ENCODE assay signal across 7 cellular contexts in the genomic region with DNA sequence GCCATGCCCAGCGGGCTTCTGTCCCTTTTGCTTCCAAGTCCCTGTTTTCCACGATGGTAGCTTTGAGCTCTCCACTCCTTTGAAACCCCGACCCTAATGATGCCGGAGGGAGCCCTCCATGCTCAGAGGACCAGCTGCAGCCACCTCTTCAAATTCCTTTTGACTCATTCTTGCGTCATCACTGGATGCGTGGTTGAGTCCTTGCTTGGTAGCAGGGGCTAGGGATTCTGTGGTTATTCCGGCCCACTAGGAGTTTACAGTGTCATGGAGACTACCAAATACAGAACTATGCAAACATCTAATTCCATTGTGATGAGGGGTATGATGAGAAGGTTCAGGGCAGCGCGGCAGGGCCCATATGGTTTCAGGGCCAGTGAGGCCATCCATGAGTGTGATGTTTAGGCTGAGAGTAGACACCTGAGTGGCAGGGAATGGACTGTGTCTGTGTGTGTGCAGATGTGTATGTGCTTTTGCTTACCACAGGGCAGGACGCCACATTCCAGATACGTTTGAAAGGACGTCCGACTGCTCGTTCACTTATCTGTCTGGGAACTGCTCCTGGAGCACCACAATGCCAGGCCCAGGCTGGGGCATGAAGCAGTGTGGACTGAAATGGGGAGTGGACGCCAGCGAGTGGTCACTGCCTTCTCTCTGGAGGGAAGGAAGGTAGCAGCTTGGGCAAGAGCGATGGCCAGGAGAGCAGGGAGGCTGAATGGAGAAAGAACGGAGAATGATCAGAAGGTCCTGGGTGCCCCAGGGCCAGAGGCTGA.
DNase-seq lines count a peak whose midpoint lies in the region; ATAC-seq and TF ChIP-seq lines count a peak whose summit lies in the region.

No MANE protein-coding gene starts in this region.

- H3K4me1 ChIP-seq in tibial artery, result peaks cover 0 to 19% (median 9%) of the 10 kb centered on the region in 4 donors

- H3K27ac ChIP-seq in tibial artery, result peak overlapping the region; percentile 28 to 58

- TF ChIP-seq CTCF in tibial artery (IDR thresholded peaks at IDR 0.05), result no peak

- no peaks in the 10 kb centered on the region for H3K27me3 ChIP-seq in tibial artery

- ATAC-seq in GM19463 (IDR thresholded peaks at IDR 0.05; ENCODE audit: unreplicated experiment) (no peak), GM19351 (IDR thresholded peaks at IDR 0.05; ENCODE audit: unreplicated experiment) (no peak)

- H3K4me3 ChIP-seq in tibial artery, result no peak overlapping the region

- peaks cover 0 to 5% (median 0%) of the 10 kb centered on the region in 3 donors for H3K9me3 ChIP-seq in tibial artery

- intact Hi-C loops in tibial artery (cut with DNase I; ENCODE audit: low total_unique reads), result loop anchor here (10.0 kb wide), 1 partner anchor 64 kb away; no protein-coding TSS in a partner anchor

- peak; percentile 75 for DNase-seq in HK-2 (ENCODE audit: unreplicated experiment)
- DNase-seq in astrocyte of the hippocampus (ENCODE audit: low read depth, low spot score), result peak; percentile 98
- DNase-seq in iris pigment epithelial cell (ENCODE audit: low read depth), result peak; percentile 100
- no peak for DNase-seq in tibial artery
- DNase-seq in activated CD4-positive, alpha-beta T cell treated with anti-CD3 and anti-CD28 coated beads for 48 hours, result no peak

- no peaks in the 10 kb centered on the region for H3K36me3 ChIP-seq in tibial artery

Comparison
In these comparisons a context has a peak if more than half of its experiments do, and no peak if none do; other contexts are left out.
1. DNase-seq: peak in HK-2 (single experiment), astrocyte of the hippocampus (single experiment) and iris pigment epithelial cell (single experiment); none in tibial artery (0 of 2) and activated CD4-positive, alpha-beta T cell treated with anti-CD3 and anti-CD28 coated beads for 48 hours (single experiment).